Comparison of ENCODE assay signal across 10 cellular contexts in the genomic region with DNA sequence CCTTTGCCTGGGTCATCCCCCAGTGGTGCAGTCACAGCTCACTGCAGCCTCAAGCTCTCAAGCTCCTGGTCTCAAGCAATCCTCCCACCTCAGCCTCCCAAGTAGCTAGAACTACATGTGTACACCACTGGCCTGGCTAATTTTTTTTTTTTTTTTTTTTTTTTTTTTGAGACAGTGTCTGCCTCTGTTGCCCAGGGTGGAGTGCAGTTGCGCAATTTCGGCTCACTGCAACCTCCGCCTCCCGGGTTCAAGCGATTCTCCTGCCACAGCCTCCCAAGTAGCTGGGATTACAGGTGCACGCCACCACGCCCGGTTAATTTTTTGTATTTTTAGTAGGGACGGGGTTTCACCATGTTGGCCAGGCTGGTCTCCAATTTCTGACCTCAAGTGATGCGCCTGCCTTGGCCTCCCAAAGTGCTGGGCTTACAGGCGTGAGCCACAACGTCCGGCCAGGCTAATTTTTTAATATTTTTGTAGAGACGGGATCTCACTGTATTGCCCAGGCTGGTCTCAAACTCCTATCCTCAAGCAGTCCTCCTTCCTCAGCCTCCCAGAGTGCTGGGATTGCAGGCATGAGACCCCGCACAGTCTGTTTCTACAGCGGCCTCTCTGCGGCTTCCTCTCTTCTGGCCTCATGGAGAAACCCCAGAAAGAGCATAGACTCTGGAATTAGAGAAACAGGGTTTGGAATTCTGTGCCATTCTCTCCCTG. TPM values are rescaled to one million over a fixed set of nuclear protein-coding genes. Genes with fewer than 3 reads are reported as not detected.
"Had no signal": no experiment of that assay in that cellular context is flagged by ENCODE, and none has a peak within 500 bp of the region (broad histone marks: within the 10 kb centered on the region; RNA-seq: fewer than 3 reads in every experiment).

No MANE protein-coding gene starts in this region.

RNA-seq across cellular contexts. Expression of a gene that starts 25.0 kb away (rescaled TPM):
- total RNA-seq: activated CD8-positive, alpha-beta memory T cell treated with anti-CD3 and anti-CD28 coated beads, Interleukin-2, amount 10 ng/mL, durations not matched to agents 7 days and 5 days had no signal

RNA-seq across cellular contexts. Expression of a gene that starts 57.6 kb away (rescaled TPM):
- total RNA-seq: activated B cell treated with CpG ODN at 0.5 μM for 24 hours; activated CD4-positive, alpha-beta T cell treated with anti-CD3 and anti-CD28 coated beads, Interleukin-2, amount 10 ng/mL, durations not matched to agents 24 days and 14 days; activated CD8-positive, alpha-beta memory T cell treated with anti-CD3 and anti-CD28 coated beads, Interleukin-2, amount 10 ng/mL, durations not matched to agents 7 days and 5 days; activated naive CD4-positive, alpha-beta T cell treated with anti-CD3 and anti-CD28 coated beads, Interleukin-2, amount 50 U/mL, for 72 hours; activated T-helper 1 cell treated with anti-CD3 and anti-CD28 coated beads, Interleukin-12 subunit alpha, Interleukin-12 subunit beta, Interleukin-2, Interleukin-4 antibody, amounts not matched to agents 30 ng/mL and 10 ng/mL and 1 ng/mL, durations not matched to agents 14 hours and 24 hours and 36 hours; cardiac muscle cell; MCF 10A; PC-3; SK-MEL-5; T-helper 17 cell had no signal
